1 cellular context compared by ENCODE assay signal in genomic region chr1:90716243-90716551, GRCh38.
TF ChIP-seq lines count a peak whose summit lies in the region.

No MANE protein-coding gene starts in this region.

TF ChIP-seq in H1, 55 proteins besides CTCF, POLR2A, EP300 and RAD21:
- TF ChIP-seq TBP (IDR thresholded peaks at IDR 0.05; ENCODE audit: low read depth, low read length) (no peak; the same call in 1 of the 2 replicates), SIN3A (conservative IDR thresholded peaks at IDR 0.05 in 1 of 2, IDR thresholded peaks at IDR 0.05 in 1 of 2; ENCODE audit: low read depth in 1 of 2, low read length in 2 of 2) (no peak), SP2 (IDR thresholded peaks at IDR 0.05; ENCODE audit: low read length) (no peak), RNF2 (IDR thresholded peaks at IDR 0.05; ENCODE audit: borderline replicate concordance, low read depth, low read length, missing control alignments, poor library complexity, severe bottlenecking) (no peak), TCF12 (IDR thresholded peaks at IDR 0.05; ENCODE audit: low read depth, low read length) (0 out of 2 replicates have a peak, but pooled peaks have one; percentile 22), BCL11A (IDR thresholded peaks at IDR 0.05; ENCODE audit: low read depth in 2 of 2, low read length in 2 of 2) (no peak), SRF (IDR thresholded peaks at IDR 0.05; ENCODE audit: low read depth, low read length) (no peak), SUZ12 (IDR thresholded peaks at IDR 0.05; ENCODE audit: low read length) (no peak), CBX8 (IDR thresholded peaks at IDR 0.05; ENCODE audit: borderline replicate concordance, low read depth, low read length) (peak; percentile 85; the same call in 1 of the 2 replicates)
